Comparison of ENCODE assay signal across 8 cellular contexts in genomic region chrX:153722704-153723350, GRCh38. TPM values are rescaled to one million over a fixed set of nuclear protein-coding genes. Genes with fewer than 3 reads are reported as not detected.
A peak's percentile ranks its signal among the peaks of the same experiment; 100 is the strongest.
DNase-seq lines count a peak whose midpoint lies in the region; ATAC-seq and TF ChIP-seq lines count a peak whose summit lies in the region.

No MANE protein-coding gene starts in this region.

- DNase-seq in GM12864 (ENCODE audit: low read depth) (no peak), PC-3 (peak; percentile 74), epithelial cell of proximal tubule (ENCODE audit: low read depth) (no peak), progenitor cell of endocrine pancreas (ENCODE audit: low spot score, unreplicated experiment) (no peak), COLO829 (ENCODE audit: low spot score) (no peak), NCI-H2081 treated with DMSO at 0.1 percent for 48 hours (lab: John Stamatoyannopoulos, UW) (no peak), NCI-H226 (no peak)
- DNase-seq in stimulated activated CD4-positive, alpha-beta T cell treated with anti-CD3 and anti-CD28 coated beads, Interleukin-1b, Interleukin-23, amount 100 ng/mL, for 48 hours, result no peak

- ATAC-seq in PC-3, result no peak

- peak overlapping the region; percentile 93 for H3K4me2 ChIP-seq in PC-3 (ENCODE audit: low read length)

- no peaks in the 10 kb centered on the region for H3F3A ChIP-seq in PC-3 (ENCODE audit: low read length, unreplicated experiment)

- H2AFZ ChIP-seq in PC-3 (ENCODE audit: low read length), result no peak overlapping the region

- intact Hi-C loops in PC-3 (cut with micrococcal nuclease), result loop anchor here (2.0 kb wide), 1 partner anchor 14 kb away; no protein-coding TSS in a partner anchor

- no peaks in the 10 kb centered on the region for H3K9me2 ChIP-seq in PC-3 (replicated peaks; ENCODE audit: low read length)

- peaks cover 16% of the 10 kb centered on the region for H3K4me1 Mint-ChIP-seq in progenitor cell of endocrine pancreas (ENCODE audit: low read depth)

- CTCF ChIA-PET in PC-3 (lab: Charles Lee), result no interaction called here

- peak overlapping the region; percentile 80 for H3K4me3 Mint-ChIP-seq in progenitor cell of endocrine pancreas (ENCODE audit: low read depth)

- H3K27ac ChIP-seq in PC-3 (ENCODE audit: low read length), result peak overlapping the region; percentile 92

- H4K20me1 ChIP-seq in PC-3 (ENCODE audit: low read length), result peaks cover 16% of the 10 kb centered on the region; the same call in 1 of the 2 replicates

- H3K4me3 ChIP-seq in GM12864 (ENCODE audit: low read depth, low read length), result peak overlapping the region; percentile 87
- H3K4me3 ChIP-seq in PC-3 (ENCODE audit: low read length), result peak overlapping the region; percentile 92
- H3K4me3 ChIP-seq in epithelial cell of proximal tubule (ENCODE audit: low read depth, low read length), result peak overlapping the region; percentile 73

- peak overlapping the region; percentile 96 for H3K27ac Mint-ChIP-seq in progenitor cell of endocrine pancreas

- H3K9ac ChIP-seq in PC-3 (ENCODE audit: low read length), result peak overlapping the region; percentile 97

- peaks cover 34% of the 10 kb centered on the region for H3K36me3 ChIP-seq in PC-3 (ENCODE audit: low read depth, low read length)

- H3K9me3 ChIP-seq in PC-3 (ENCODE audit: low read length), result no peaks in the 10 kb centered on the region

- POLR2A ChIA-PET in PC-3 (lab: Charles Lee; ENCODE audit: unreplicated experiment), result no interaction called here

- peaks cover 30% of the 10 kb centered on the region for H3K4me1 ChIP-seq in PC-3 (ENCODE audit: insufficient read depth, low read length)

- H3K9me3 Mint-ChIP-seq in progenitor cell of endocrine pancreas (ENCODE audit: low read depth), result no peaks in the 10 kb centered on the region

- peaks cover 91% of the 10 kb centered on the region for H3K79me2 ChIP-seq in PC-3 (ENCODE audit: low read length)

- no TSS peak for BruUV-seq in PC-3 (replicated peaks; lab: Mats Ljungman, UMichigan)

- no peak for TF ChIP-seq CTCF in GM12864 (IDR thresholded peaks at IDR 0.05; ENCODE audit: low read depth, low read length, missing control alignments)
- no peak for TF ChIP-seq CTCF in PC-3 (conservative IDR thresholded peaks at IDR 0.05; ENCODE audit: low read depth, low read length)
- TF ChIP-seq CTCF in epithelial cell of proximal tubule (conservative IDR thresholded peaks at IDR 0.05; ENCODE audit: low read depth, low read length), result no peak
- no peak for TF ChIP-seq CTCF in progenitor cell of endocrine pancreas (IDR thresholded peaks at IDR 0.05; ENCODE audit: unreplicated experiment)

- no peaks in the 10 kb centered on the region for H3K27me3 ChIP-seq in PC-3 (ENCODE audit: low read length)

- H3K27me3 Mint-ChIP-seq in progenitor cell of endocrine pancreas, result no peaks in the 10 kb centered on the region

- peaks cover 9% of the 10 kb centered on the region for H3K36me3 Mint-ChIP-seq in progenitor cell of endocrine pancreas (ENCODE audit: insufficient read depth)

RNA-seq across cellular contexts. Expression of gene BCAP31, which starts 1.4 kb away (rescaled TPM):
- total RNA-seq in PC-3 (2014; rRNA removed), result 289 and 301 TPM in 2 replicates
- 155 and 163 TPM in 2 replicates for total RNA-seq in epithelial cell of proximal tubule
- total RNA-seq in progenitor cell of endocrine pancreas, result 142 and 149 TPM in 2 replicates

RNA-seq across cellular contexts. Expression of gene ABCD1, which starts 1.8 kb away (rescaled TPM):
- 44.4 and 48.6 TPM in 2 replicates for total RNA-seq in PC-3 (2014; rRNA removed)
- 8.2 and 12.6 TPM in 2 replicates for total RNA-seq in epithelial cell of proximal tubule
- total RNA-seq in progenitor cell of endocrine pancreas, result 15.2 and 15.3 TPM in 2 replicates

RNA-seq across cellular contexts. Expression of gene SLC6A8, which starts 35.1 kb away (rescaled TPM):
- 45.3 and 52.5 TPM in 2 replicates for total RNA-seq in PC-3 (2014; rRNA removed)
- 20.0 and 30.5 TPM in 2 replicates for total RNA-seq in epithelial cell of proximal tubule
- total RNA-seq in progenitor cell of endocrine pancreas, result 52.2 and 55.7 TPM in 2 replicates

RNA-seq across cellular contexts. Expression of gene PLXNB3, which starts 41.2 kb away (rescaled TPM):
- 27.3 and 43.5 TPM in 2 replicates for total RNA-seq in PC-3 (2014; rRNA removed)
- total RNA-seq in epithelial cell of proximal tubule, result 2.9 and 7.4 TPM in 2 replicates
- 0.98 and 1.1 TPM in 2 replicates for total RNA-seq in progenitor cell of endocrine pancreas

RNA-seq across cellular contexts. Expression of gene PNCK, which starts 49.2 kb away (rescaled TPM):
- 1.0 and 3.3 TPM in 2 replicates for total RNA-seq in PC-3 (2014; rRNA removed)
- total RNA-seq in epithelial cell of proximal tubule, result 0.86 TPM in 1 of 2 replicates, not detected in the other
- total RNA-seq in progenitor cell of endocrine pancreas, result 5.4 and 6.1 TPM in 2 replicates
